In the genomic region with DNA sequence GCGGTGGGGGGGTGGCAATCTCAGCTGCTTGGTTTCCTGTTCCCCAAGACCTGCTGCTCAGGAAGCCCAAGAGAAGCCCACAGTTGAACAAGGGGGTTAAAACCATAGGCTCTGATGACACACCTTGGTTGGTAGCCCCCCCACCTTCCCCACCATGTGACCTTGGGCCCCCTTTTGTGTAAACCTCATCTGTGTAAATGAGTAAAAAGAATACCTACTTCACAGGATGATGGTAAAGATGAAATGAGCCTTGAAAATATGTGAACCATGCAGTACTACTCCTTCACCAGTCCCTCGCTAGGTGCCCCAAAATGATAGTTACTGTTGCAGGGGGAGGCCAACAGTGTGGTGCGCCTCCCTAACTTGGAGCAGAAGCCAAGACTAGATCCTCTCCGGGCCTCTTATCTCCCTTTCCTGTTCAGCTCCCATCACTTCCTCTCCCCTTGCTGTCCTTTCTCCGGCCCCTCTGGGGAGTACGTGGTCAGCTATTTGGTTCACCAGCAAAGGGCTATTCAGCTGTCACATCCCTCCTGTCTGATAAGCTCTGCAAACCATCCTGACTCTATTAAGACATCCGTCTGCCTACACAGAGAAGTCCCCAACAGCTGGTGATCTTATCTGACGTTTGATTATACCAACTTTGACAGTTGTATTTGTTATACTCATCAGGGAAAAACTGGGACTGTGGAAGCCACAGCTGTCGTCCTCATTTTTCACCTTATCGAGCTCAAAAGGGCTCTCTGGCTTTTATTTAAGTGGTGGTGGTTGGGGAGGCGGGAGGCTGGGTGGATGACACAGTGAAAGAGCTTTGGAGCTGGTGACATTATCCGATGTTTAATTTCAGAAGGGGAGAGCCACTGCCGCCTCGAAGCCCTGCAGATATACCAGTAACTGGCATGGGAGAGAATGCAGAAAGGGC, we compare ENCODE assay signal across 15 cellular contexts. TPM values are rescaled to one million over a fixed set of nuclear protein-coding genes. Genes with fewer than 3 reads are reported as not detected.
DNase-seq lines count a peak whose midpoint lies in the region; ATAC-seq, FAIRE-seq and TF ChIP-seq lines count a peak whose summit lies in the region.
"Had no signal": no experiment of that assay in that cellular context is flagged by ENCODE, and none has a peak within 500 bp of the region (broad histone marks: within the 10 kb centered on the region; RNA-seq: fewer than 3 reads in every experiment).

No MANE protein-coding gene starts in this region.

- no peak for TF ChIP-seq POLR2A in HepG2 (IDR thresholded peaks at IDR 0.05; ENCODE audit: insufficient read depth in 1 of 2, low read depth in 2 of 2, low read length in 2 of 2)

- peak; percentile 36 for ATAC-seq in left ventricle myocardium superior
- ATAC-seq in SK-N-SH treated with all-trans-retinoic acid at 6 μM for 48 hours: peak; percentile 77
- no peak for ATAC-seq in HepG2
- ATAC-seq: activated naive CD8-positive, alpha-beta T cell treated with anti-CD3 and anti-CD28 coated beads, Interleukin-2, amount 50 U/mL, for 24 hours had no signal

- H3K9ac ChIP-seq in HepG2 (ENCODE audit: insufficient read depth, low read depth, low read length): no peak overlapping the region

- CTCF ChIA-PET in HepG2 (lab: Yijun Ruan, JAX; ENCODE audit: low intra/inter-chr PET ratio, low total read pairs): no interaction called here

- TF ChIP-seq EP300 in HepG2 (IDR thresholded peaks at IDR 0.05; ENCODE audit: low read depth in 2 of 2, low read length in 2 of 2) (no peak), HepG2 (CRISPR knock-in tag; IDR thresholded peaks at IDR 0.05; ENCODE audit: borderline replicate concordance) (no peak)

- POLR2A ChIA-PET in HepG2 (lab: Yijun Ruan, JAX): interaction anchor here (0.8 to 1.8 kb wide), 2 partner anchors 15 to 130 kb away, joined by 3 to 4 read pairs; partner anchors contain the start of gene HEXIM2

- H3K27me3 ChIP-seq in right atrium auricular region: no peaks in the 10 kb centered on the region
- no peaks in the 10 kb centered on the region for H3K27me3 ChIP-seq in HepG2 (ENCODE audit: control insufficient read depth in 1 of 2, insufficient read depth in 2 of 2, low read length in 2 of 2)
- H3K27me3 ChIP-seq: vagina had no signal

- no peaks in the 10 kb centered on the region for H3K79me2 ChIP-seq in HepG2 (ENCODE audit: insufficient read depth, low read length)

- TF ChIP-seq CTCF in right atrium auricular region (IDR thresholded peaks at IDR 0.05): no peak
- no peak for TF ChIP-seq CTCF in HepG2 (CRISPR knock-in tag; IDR thresholded peaks at IDR 0.05)

- H3K4me1 ChIP-seq in right atrium auricular region: peaks cover 0 to 6% of the 10 kb centered on the region in 2 donors
- H3K4me1 ChIP-seq in HepG2 (ENCODE audit: insufficient read depth, low read length): peaks cover 31% of the 10 kb centered on the region

- 93% methylated on average over 14 of the region's 14 CpGs for WGBS in HepG2 (ENCODE audit: low lambda C conversion rate)

- 0 out of 2 replicates have a peak overlapping the region, but pooled peaks have one; percentile 16 for H3K4me2 ChIP-seq in HepG2 (ENCODE audit: low read depth, low read length)

- no peaks in the 10 kb centered on the region for H4K20me1 ChIP-seq in HepG2 (ENCODE audit: insufficient read depth, low read length)

- FAIRE-seq in HepG2 (lab: Jason Lieb, UNC): no peak
- FAIRE-seq: H54 had no signal

- TF ChIP-seq RAD21 in HepG2 (CRISPR knock-in tag; IDR thresholded peaks at IDR 0.05): no peak

- H3K9me3 ChIP-seq in right atrium auricular region: no peaks in the 10 kb centered on the region
- no peaks in the 10 kb centered on the region for H3K9me3 ChIP-seq in HepG2 (ENCODE audit: low read length)
- H3K9me3 ChIP-seq: vagina had no signal

- H2AFZ ChIP-seq in HepG2 (ENCODE audit: low read length): no peak overlapping the region

- intact Hi-C loops in left ventricle myocardium superior (cut with micrococcal nuclease): no loop called here
- intact Hi-C loops in HepG2 (cut with micrococcal nuclease; ENCODE audit: unreplicated experiment): no loop called here

- in situ Hi-C loops in HepG2 (cut with HindIII; ENCODE audit: extremely low pct_ligation_motif_present, low pct_unique_long_range_greater_than_20kb): no loop called here

- H3K36me3 ChIP-seq in right atrium auricular region (peaks cover 53% of the 10 kb centered on the region), HepG2 (replicated peaks in 1 of 2; ENCODE audit: control insufficient read depth in 1 of 2, insufficient read depth in 2 of 2, low read length in 2 of 2) (peaks cover 7 to 38% of the 10 kb centered on the region in 2 experiments; a peak in 4 of 5 replicates)

- BruUV-seq in HepG2 (replicated peaks; lab: Mats Ljungman, UMichigan): no TSS peak

- peak overlapping the region in 1 of 2 donors; percentile 11 for H3K27ac ChIP-seq in right atrium auricular region
- peak overlapping the region; percentile 55 for H3K27ac ChIP-seq in HepG2 (ENCODE audit: extremely low read length, insufficient read depth, low read length)
- H3K27ac ChIP-seq: vagina had no signal

- H3K4me3 ChIP-seq in right atrium auricular region: no peak overlapping the region
- no peak overlapping the region for H3K4me3 ChIP-seq in HepG2 (replicated peaks in 1 of 3; ENCODE audit: insufficient read depth in 1 of 3, low read depth in 2 of 3, low read length in 3 of 3)
- H3K4me3 ChIP-seq: vagina had no signal

- DNase-seq in left ventricle myocardium superior: no peak
- DNase-seq in right atrium auricular region (ENCODE audit: low spot score): no peak
- no peak for DNase-seq in HepG2 (ENCODE audit: low spot score)
- no peak for DNase-seq in stimulated activated CD4-positive, alpha-beta T cell treated with anti-CD3 and anti-CD28 coated beads, Interleukin-4, amount 100 ng/mL, for 1 hour
- no peak for DNase-seq in putamen (ENCODE audit: low spot score)
- DNase-seq in LoVo (ENCODE audit: low spot score): no peak
- DNase-seq in NK-92 treated with Interleukin-12 subunit alpha and Interleukin-12 subunit beta, amount 100 ng/mL, for 24 hours (lab: John Stamatoyannopoulos, UW): no peak
- DNase-seq: activated naive CD8-positive, alpha-beta T cell treated with anti-CD3 and anti-CD28 coated beads, Interleukin-2, amount 50 U/mL, for 24 hours; effector CD8-positive, alpha-beta T cell; hippocampal formation; Right ventricle myocardium superior; T-helper 9 cell had no signal

TF ChIP-seq in HepG2, 621 proteins besides CTCF, POLR2A, EP300 and RAD21 (continues in another document):
- TF ChIP-seq MEIS1 (CRISPR knock-in tag; IDR thresholded peaks at IDR 0.05; ENCODE audit: borderline replicate concordance): no peak
- TF ChIP-seq ELF1 (CRISPR knock-in tag; IDR thresholded peaks at IDR 0.05): no peak
- no peak for TF ChIP-seq GTF3A (CRISPR knock-in tag; conservative IDR thresholded peaks at IDR 0.05)

RNA-seq across cellular contexts. Expression of gene DCAKD, which starts 19.9 kb away (rescaled TPM):
- total RNA-seq in left ventricle myocardium superior: 25.6 TPM
- 10 to 100 TPM; 37.3 to 46.1 TPM for total RNA-seq in right atrium auricular region
- total RNA-seq in HepG2 (2016; rRNA removed; fragmentation: Illumina TruSeq; extraction: Trizol): 29.2 and 31.1 TPM in 2 replicates
- 17.8 and 18.9 TPM in 2 replicates for total RNA-seq in HepG2 (2016; cell fraction: cytosol; rRNA removed; fragmentation: Illumina TruSeq; extraction: Trizol; ENCODE audit: low read depth)
- 29.3 and 30.4 TPM in 2 replicates for total RNA-seq in HepG2 (2016; cell fraction: insoluble cytoplasmic fraction; rRNA removed; fragmentation: Illumina TruSeq; extraction: Trizol)
- total RNA-seq in HepG2 (2016; cell fraction: membrane; rRNA removed; fragmentation: Illumina TruSeq; extraction: Trizol): 31.0 and 36.7 TPM in 2 replicates
- 13.3 and 14.3 TPM in 2 replicates for total RNA-seq in HepG2 (2016; cell fraction: nucleus; rRNA removed; fragmentation: Illumina TruSeq; extraction: Trizol)
- 25.9 and 30.2 TPM in 2 replicates for polyA plus RNA-seq in HepG2 (2011; rRNA removed)
- 27.0 and 35.9 TPM in 2 replicates for polyA plus RNA-seq in HepG2 (2011; cell fraction: cytosol; rRNA removed)
- 35.9 and 42.1 TPM in 2 replicates for polyA plus RNA-seq in HepG2 (2011; cell fraction: nucleus; rRNA removed)
- 21.9 and 25.6 TPM in 2 replicates for polyA plus RNA-seq in HepG2 (2012)
- polyA plus RNA-seq in HepG2 (2016; cell fraction: cytosol; fragmentation: Illumina TruSeq; extraction: Trizol; ENCODE audit: low read depth): 14.2 and 18.1 TPM in 2 replicates
- polyA plus RNA-seq in HepG2 (2016; cell fraction: insoluble cytoplasmic fraction; fragmentation: Illumina TruSeq; extraction: Trizol; ENCODE audit: low read depth): 30.0 and 35.6 TPM in 2 replicates
- polyA plus RNA-seq in HepG2 (2016; cell fraction: membrane; fragmentation: Illumina TruSeq; extraction: Trizol; ENCODE audit: low read depth): 26.8 and 28.1 TPM in 2 replicates
- 28.5 and 31.2 TPM in 2 replicates for polyA plus RNA-seq in HepG2 (2016; cell fraction: nucleus; fragmentation: Illumina TruSeq; extraction: Trizol; ENCODE audit: insufficient read depth, low read depth)
- polyA minus RNA-seq in HepG2 (2011; rRNA and poly(A)+ RNA removed; ENCODE audit: low replicate concordance): 34.7 and 107 TPM in 2 replicates
- 36.1 and 39.1 TPM in 2 replicates for polyA minus RNA-seq in HepG2 (2011; cell fraction: cytosol; rRNA and poly(A)+ RNA removed)
- polyA minus RNA-seq in HepG2 (2011; cell fraction: nucleus; rRNA and poly(A)+ RNA removed): 14.9 and 19.5 TPM in 2 replicates

RNA-seq across cellular contexts. Expression of gene NMT1, which starts 29.6 kb away (rescaled TPM):
- total RNA-seq in left ventricle myocardium superior: 114 TPM
- 10 to 100 TPM; 44.6 to 52.7 TPM for total RNA-seq in right atrium auricular region
- 142 and 194 TPM in 2 replicates for total RNA-seq in HepG2 (2016; rRNA removed; fragmentation: Illumina TruSeq; extraction: Trizol)
- 26.5 and 28.3 TPM in 2 replicates for total RNA-seq in HepG2 (2016; cell fraction: cytosol; rRNA removed; fragmentation: Illumina TruSeq; extraction: Trizol; ENCODE audit: low read depth)
- total RNA-seq in HepG2 (2016; cell fraction: insoluble cytoplasmic fraction; rRNA removed; fragmentation: Illumina TruSeq; extraction: Trizol): 140 and 195 TPM in 2 replicates
- total RNA-seq in HepG2 (2016; cell fraction: membrane; rRNA removed; fragmentation: Illumina TruSeq; extraction: Trizol): 38.6 and 40.6 TPM in 2 replicates
- 107 and 123 TPM in 2 replicates for total RNA-seq in HepG2 (2016; cell fraction: nucleus; rRNA removed; fragmentation: Illumina TruSeq; extraction: Trizol)
- polyA plus RNA-seq in HepG2 (2011; rRNA removed): 71.9 and 75.7 TPM in 2 replicates
- polyA plus RNA-seq in HepG2 (2011; cell fraction: cytosol; rRNA removed): 38.6 and 40.9 TPM in 2 replicates
- polyA plus RNA-seq in HepG2 (2011; cell fraction: nucleus; rRNA removed): 44.4 and 51.3 TPM in 2 replicates
- polyA plus RNA-seq in HepG2 (2012): 109 and 117 TPM in 2 replicates
- 13.3 and 16.4 TPM in 2 replicates for polyA plus RNA-seq in HepG2 (2016; cell fraction: cytosol; fragmentation: Illumina TruSeq; extraction: Trizol; ENCODE audit: low read depth)
- 189 and 216 TPM in 2 replicates for polyA plus RNA-seq in HepG2 (2016; cell fraction: insoluble cytoplasmic fraction; fragmentation: Illumina TruSeq; extraction: Trizol; ENCODE audit: low read depth)
- polyA plus RNA-seq in HepG2 (2016; cell fraction: membrane; fragmentation: Illumina TruSeq; extraction: Trizol; ENCODE audit: low read depth): 22.9 and 24.5 TPM in 2 replicates
- 111 and 125 TPM in 2 replicates for polyA plus RNA-seq in HepG2 (2016; cell fraction: nucleus; fragmentation: Illumina TruSeq; extraction: Trizol; ENCODE audit: insufficient read depth, low read depth)
- 63.5 and 95.4 TPM in 2 replicates for polyA minus RNA-seq in HepG2 (2011; rRNA and poly(A)+ RNA removed; ENCODE audit: low replicate concordance)
- 254 and 276 TPM in 2 replicates for polyA minus RNA-seq in HepG2 (2011; cell fraction: cytosol; rRNA and poly(A)+ RNA removed)
- 44.7 and 70.7 TPM in 2 replicates for polyA minus RNA-seq in HepG2 (2011; cell fraction: nucleus; rRNA and poly(A)+ RNA removed)
